Comparison of ENCODE assay signal across 2 cellular contexts in genomic region chr7:52771177-52771576, GRCh38.
TF ChIP-seq lines count a peak whose summit lies in the region.

No MANE protein-coding gene starts in this region.

TF ChIP-seq in HepG2, 621 proteins besides CTCF, POLR2A, EP300 and RAD21:
- TF ChIP-seq GTF2F1 (IDR thresholded peaks at IDR 0.05; ENCODE audit: low read length) = no peak
- TF ChIP-seq ZNF784 (CRISPR knock-in tag; IDR thresholded peaks at IDR 0.05; ENCODE audit: borderline replicate concordance) = no peak
- TF ChIP-seq ZNF282 (IDR thresholded peaks at IDR 0.05; ENCODE audit: partially characterized antibody) = no peak
- TF ChIP-seq ZNF235 (CRISPR knock-in tag; IDR thresholded peaks at IDR 0.05; ENCODE audit: borderline replicate concordance) = no peak
- TF ChIP-seq U2AF1 (optimal IDR thresholded peaks at IDR 0.05; ENCODE audit: low read depth, low read length) = no peak
- TF ChIP-seq ZNF20 (CRISPR knock-in tag; IDR thresholded peaks at IDR 0.05) = no peak
- TF ChIP-seq ISL2 (CRISPR knock-in tag; IDR thresholded peaks at IDR 0.05) = no peak
- TF ChIP-seq BCLAF1 (IDR thresholded peaks at IDR 0.05) = no peak
- TF ChIP-seq ATF7 (IDR thresholded peaks at IDR 0.05) = peak; percentile 80
- no peak for TF ChIP-seq ATF7 (CRISPR knock-in tag; IDR thresholded peaks at IDR 0.05)
- no peak for TF ChIP-seq ZNF792 (CRISPR knock-in tag; IDR thresholded peaks at IDR 0.05)
- TF ChIP-seq ZNF788 (CRISPR knock-in tag; IDR thresholded peaks at IDR 0.05; ENCODE audit: borderline replicate concordance) = no peak
- TF ChIP-seq CREB1 (IDR thresholded peaks at IDR 0.05) = peak; percentile 86
- TF ChIP-seq CREB1 (CRISPR knock-in tag; IDR thresholded peaks at IDR 0.05) = no peak

TF ChIP-seq in H1, 55 proteins besides CTCF, POLR2A, EP300 and RAD21:
- TF ChIP-seq CREB1 (IDR thresholded peaks at IDR 0.05) = no peak
- no peak for TF ChIP-seq GTF2F1 (IDR thresholded peaks at IDR 0.05; ENCODE audit: borderline replicate concordance, low read depth, low read length)
- TF ChIP-seq SIX5 (IDR thresholded peaks at IDR 0.05; ENCODE audit: low read depth, low read length) = no peak
- no peak for TF ChIP-seq POLR2AphosphoS5 (IDR thresholded peaks at IDR 0.05; ENCODE audit: low read depth, low read length)
- no peak for TF ChIP-seq HDAC6 (IDR thresholded peaks at IDR 0.05; ENCODE audit: low read depth, low read length)
- TF ChIP-seq PHF8 (conservative IDR thresholded peaks at IDR 0.05; ENCODE audit: low read depth, low read length) = no peak
- no peak for TF ChIP-seq TAF7 (optimal IDR thresholded peaks at IDR 0.05; ENCODE audit: borderline replicate concordance, low read depth, low read length)
TF ChIP-seq in H1: peak in this region for 0.
